10 cellular contexts compared by ENCODE assay signal in the genomic region with DNA sequence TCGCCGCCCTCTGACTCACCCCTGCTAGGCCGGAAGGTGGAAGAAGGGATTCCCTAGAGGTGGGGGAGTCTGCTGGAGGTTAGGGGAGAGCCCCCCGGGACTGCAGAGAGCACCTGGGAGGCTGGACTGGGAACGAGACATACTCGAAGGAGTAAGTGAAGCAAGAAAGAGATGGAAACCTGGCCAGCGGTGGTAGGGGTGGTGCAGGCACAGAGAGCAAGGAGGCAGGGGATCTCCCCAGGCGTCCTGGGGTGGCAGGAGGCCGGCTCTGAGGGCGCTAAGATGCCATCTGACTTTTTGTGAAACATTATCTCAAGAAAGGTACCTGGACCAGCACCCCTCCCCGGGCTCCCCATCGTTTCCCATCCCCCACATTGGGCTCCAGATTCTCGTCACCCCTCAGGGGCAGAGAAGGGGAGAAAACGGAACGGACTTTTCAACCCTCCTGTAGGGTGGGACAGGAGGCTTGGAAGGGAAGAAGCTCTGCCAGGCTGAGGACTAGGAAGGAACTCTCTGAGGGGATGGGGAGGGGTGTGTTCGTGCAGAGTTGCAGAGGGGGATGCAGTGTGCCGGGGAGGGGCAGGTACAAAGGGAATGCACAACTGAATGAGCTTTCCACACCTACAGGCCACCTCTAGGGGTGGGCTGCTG. TPM values are rescaled to one million over a fixed set of nuclear protein-coding genes. Genes with fewer than 3 reads are reported as not detected.
DNase-seq lines count a peak whose midpoint lies in the region; FAIRE-seq and TF ChIP-seq lines count a peak whose summit lies in the region.
"Had no signal": no experiment of that assay in that cellular context is flagged by ENCODE, and none has a peak within 500 bp of the region (broad histone marks: within the 10 kb centered on the region; RNA-seq: fewer than 3 reads in every experiment).

No MANE protein-coding gene starts in this region.

- WGBS in SK-N-SH (ENCODE audit: low lambda C conversion rate): 5% methylated on average over 13 of the region's 17 CpGs

- peak overlapping the region; percentile 46 to 54; a peak in 3 of 4 replicates for H3K4me3 ChIP-seq in SK-N-SH (ENCODE audit: low read depth in 2 of 2, low read length in 1 of 2)
- peak overlapping the region; percentile 58 for H3K4me3 ChIP-seq in skeletal muscle satellite cell (ENCODE audit: low read length)

- POLR2A ChIA-PET in activated CD4-positive, alpha-beta memory T cell treated with anti-CD3 and anti-CD28 coated beads for 36 hours (lab: Charles Lee): interaction anchor here (0.6 kb wide), 1 partner anchor 76 kb away, joined by 3 read pairs; no protein-coding TSS in a partner anchor
- POLR2A ChIA-PET in activated CD4-positive, alpha-beta memory T cell treated with anti-CD3 and anti-CD28 coated beads, Interleukin-2, amount 10 ng/mL, durations not matched to agents 7 days and 5 days (lab: Charles Lee): interaction anchor here (1.1 to 1.5 kb wide), 2 partner anchors 10 to 368 kb away, joined by 3 to 6 read pairs; no protein-coding TSS in a partner anchor
- POLR2A ChIA-PET in SK-N-SH (lab: Yijun Ruan, JAX): interaction anchor here (0.7 to 1.8 kb wide), 5 partner anchors 9 to 40 kb away, joined by 3 to 13 read pairs (median 4); partner anchors contain the start of gene ADAR

- H3K9me3 Mint-ChIP-seq in activated CD4-positive, alpha-beta memory T cell treated with anti-CD3 and anti-CD28 coated beads for 36 hours: no peaks in the 10 kb centered on the region
- H3K9me3 Mint-ChIP-seq in activated CD4-positive, alpha-beta memory T cell treated with anti-CD3 and anti-CD28 coated beads, Interleukin-2, amount 10 ng/mL, durations not matched to agents 7 days and 5 days: no peaks in the 10 kb centered on the region
- H3K9me3 Mint-ChIP-seq in glutamatergic neuron (ENCODE audit: unreplicated experiment): peaks cover 9% of the 10 kb centered on the region

- no peak for DNase-seq in activated CD4-positive, alpha-beta memory T cell treated with anti-CD3 and anti-CD28 coated beads for 36 hours
- no peak for DNase-seq in activated CD4-positive, alpha-beta memory T cell treated with anti-CD3 and anti-CD28 coated beads, Interleukin-2, amount 10 ng/mL, durations not matched to agents 7 days and 5 days
- DNase-seq in SK-N-SH: peak; percentile 52
- no peak for DNase-seq in glutamatergic neuron
- DNase-seq in stimulated activated naive CD4-positive, alpha-beta T cell treated with Interleukin-2 at 50 U/mL for 16 hours (lab: John Stamatoyannopoulos, UW): no peak
- no peak for DNase-seq in frontal cortex (ENCODE audit: low spot score in 2 of 2)
- DNase-seq in NCI-H2081 (lab: John Stamatoyannopoulos, UW): no peak

- no peak for TF ChIP-seq EP300 in SK-N-SH (IDR thresholded peaks at IDR 0.05; ENCODE audit: borderline replicate concordance in 1 of 2, low read depth in 1 of 2, low read length in 1 of 2)

- H2AFZ ChIP-seq in SK-N-SH (ENCODE audit: low read depth): no peak overlapping the region; the same call in 1 of the 2 replicates

- peaks cover 9% of the 10 kb centered on the region for H3K4me1 Mint-ChIP-seq in activated CD4-positive, alpha-beta memory T cell treated with anti-CD3 and anti-CD28 coated beads for 36 hours (ENCODE audit: low read depth)
- peaks cover 8% of the 10 kb centered on the region for H3K4me1 Mint-ChIP-seq in activated CD4-positive, alpha-beta memory T cell treated with anti-CD3 and anti-CD28 coated beads, Interleukin-2, amount 10 ng/mL, durations not matched to agents 7 days and 5 days
- peaks cover 11% of the 10 kb centered on the region for H3K4me1 Mint-ChIP-seq in glutamatergic neuron (ENCODE audit: low read depth, unreplicated experiment)

- H3K4me3 Mint-ChIP-seq in activated CD4-positive, alpha-beta memory T cell treated with anti-CD3 and anti-CD28 coated beads for 36 hours: peak overlapping the region; percentile 36
- no peak overlapping the region for H3K4me3 Mint-ChIP-seq in activated CD4-positive, alpha-beta memory T cell treated with anti-CD3 and anti-CD28 coated beads, Interleukin-2, amount 10 ng/mL, durations not matched to agents 7 days and 5 days
- H3K4me3 Mint-ChIP-seq in glutamatergic neuron (ENCODE audit: unreplicated experiment): peak overlapping the region; percentile 96

- FAIRE-seq in frontal cortex (lab: Jason Lieb, UNC): no peak
- FAIRE-seq: small intestine had no signal

- no peak overlapping the region for H3K9ac ChIP-seq in SK-N-SH
- no peak overlapping the region for H3K9ac ChIP-seq in skeletal muscle satellite cell (ENCODE audit: low read depth, low read length)

- H3K4me1 ChIP-seq in SK-N-SH (ENCODE audit: control insufficient read depth in 1 of 2, insufficient read depth in 2 of 2, low read depth in 1 of 2, low read length in 1 of 2): peaks cover 0 to 22% of the 10 kb centered on the region in 2 experiments; a peak in 1 of 4 replicates
- peaks cover 9% of the 10 kb centered on the region for H3K4me1 ChIP-seq in skeletal muscle satellite cell (ENCODE audit: control insufficient read depth, insufficient read depth, low read length)

- no peaks in the 10 kb centered on the region for H3K36me3 Mint-ChIP-seq in activated CD4-positive, alpha-beta memory T cell treated with anti-CD3 and anti-CD28 coated beads for 36 hours
- H3K36me3 Mint-ChIP-seq in activated CD4-positive, alpha-beta memory T cell treated with anti-CD3 and anti-CD28 coated beads, Interleukin-2, amount 10 ng/mL, durations not matched to agents 7 days and 5 days (ENCODE audit: low read depth): no peaks in the 10 kb centered on the region
- peaks cover 11% of the 10 kb centered on the region for H3K36me3 Mint-ChIP-seq in glutamatergic neuron (ENCODE audit: unreplicated experiment)

- H3K27me3 Mint-ChIP-seq in activated CD4-positive, alpha-beta memory T cell treated with anti-CD3 and anti-CD28 coated beads for 36 hours: peaks cover 20% of the 10 kb centered on the region
- peaks cover 45% of the 10 kb centered on the region for H3K27me3 Mint-ChIP-seq in activated CD4-positive, alpha-beta memory T cell treated with anti-CD3 and anti-CD28 coated beads, Interleukin-2, amount 10 ng/mL, durations not matched to agents 7 days and 5 days
- H3K27me3 Mint-ChIP-seq in glutamatergic neuron (ENCODE audit: unreplicated experiment): peaks cover 11% of the 10 kb centered on the region

- peak overlapping the region; percentile 86 for H3K4me2 ChIP-seq in SK-N-SH
- peak overlapping the region; percentile 84 for H3K4me2 ChIP-seq in skeletal muscle satellite cell (ENCODE audit: low read length)

- H3K9me3 ChIP-seq in SK-N-SH (no peaks in the 10 kb centered on the region), skeletal muscle satellite cell (replicated peaks; ENCODE audit: low read length) (no peaks in the 10 kb centered on the region)

- no peaks in the 10 kb centered on the region for H4K20me1 ChIP-seq in SK-N-SH (ENCODE audit: insufficient read depth)

- TF ChIP-seq RAD21 in SK-N-SH (IDR thresholded peaks at IDR 0.05; ENCODE audit: low read length): no peak

- TF ChIP-seq CTCF in SK-N-SH (IDR thresholded peaks at IDR 0.05): no peak
- no peak for TF ChIP-seq CTCF in glutamatergic neuron (IDR thresholded peaks at IDR 0.05; ENCODE audit: partially characterized antibody, unreplicated experiment)

- H3K27ac ChIP-seq in SK-N-SH (ENCODE audit: low read depth in 2 of 2, low read length in 1 of 2): peak overlapping the region in 1 of 2 experiments; percentile 18; a peak in 1 of 4 replicates

- H3K27ac Mint-ChIP-seq in activated CD4-positive, alpha-beta memory T cell treated with anti-CD3 and anti-CD28 coated beads for 36 hours: no peak overlapping the region
- H3K27ac Mint-ChIP-seq in activated CD4-positive, alpha-beta memory T cell treated with anti-CD3 and anti-CD28 coated beads, Interleukin-2, amount 10 ng/mL, durations not matched to agents 7 days and 5 days: no peak overlapping the region
- H3K27ac Mint-ChIP-seq in glutamatergic neuron (ENCODE audit: unreplicated experiment): peak overlapping the region; percentile 72

- H3K36me3 ChIP-seq in SK-N-SH (replicated peaks in 1 of 2; ENCODE audit: control insufficient read depth in 1 of 2, insufficient read depth in 2 of 2, low read length in 1 of 2): no peaks in the 10 kb centered on the region
- no peaks in the 10 kb centered on the region for H3K36me3 ChIP-seq in skeletal muscle satellite cell (ENCODE audit: insufficient read depth, low read length)

- H3F3A ChIP-seq in SK-N-SH (replicated peaks; ENCODE audit: insufficient read depth): no peaks in the 10 kb centered on the region

- no peaks in the 10 kb centered on the region for H3K79me2 ChIP-seq in SK-N-SH (ENCODE audit: insufficient read depth)

- intact Hi-C loops in activated CD4-positive, alpha-beta memory T cell treated with anti-CD3 and anti-CD28 coated beads for 36 hours (cut with micrococcal nuclease): no loop called here

- CTCF ChIA-PET in activated CD4-positive, alpha-beta memory T cell treated with anti-CD3 and anti-CD28 coated beads for 36 hours (lab: Charles Lee): interaction anchor here (0.7 to 2.4 kb wide), 6 partner anchors 9 to 310 kb away, joined by 3 to 27 read pairs (median 3); no protein-coding TSS in a partner anchor
- CTCF ChIA-PET in activated CD4-positive, alpha-beta memory T cell treated with anti-CD3 and anti-CD28 coated beads, Interleukin-2, amount 10 ng/mL, durations not matched to agents 7 days and 5 days (lab: Charles Lee): interaction anchor here (1.0 to 1.4 kb wide), 2 partner anchors 9 to 180 kb away, joined by 3 to 10 read pairs; no protein-coding TSS in a partner anchor
- CTCF ChIA-PET in SK-N-SH (lab: Yijun Ruan, JAX): interaction anchor here (0.6 to 3.3 kb wide), 11 partner anchors 9 to 393 kb away, joined by 3 to 16 read pairs (median 4); partner anchors contain the start of gene PYGO2

- H3K9me2 ChIP-seq in SK-N-SH: no peaks in the 10 kb centered on the region

- H3K27me3 ChIP-seq in SK-N-SH (ENCODE audit: insufficient read depth) (no peaks in the 10 kb centered on the region; the same call in 1 of the 2 replicates), skeletal muscle satellite cell (ENCODE audit: control insufficient read depth, insufficient read depth, low read length) (peaks cover 52% of the 10 kb centered on the region)

RNA-seq across cellular contexts. Expression of gene CHRNB2, which starts 0.7 kb away (rescaled TPM):
- total RNA-seq in activated CD4-positive, alpha-beta memory T cell treated with anti-CD3 and anti-CD28 coated beads for 36 hours: not detected
- not detected for total RNA-seq in activated CD4-positive, alpha-beta memory T cell treated with anti-CD3 and anti-CD28 coated beads, Interleukin-2, amount 10 ng/mL, durations not matched to agents 7 days and 5 days
- 0.64 and 0.93 TPM in 2 replicates for polyA plus RNA-seq in SK-N-SH (2012; rRNA removed)
- polyA plus RNA-seq in SK-N-SH (2012; cell fraction: cytosol; rRNA removed): 0.68 and 1.2 TPM in 2 replicates
- polyA plus RNA-seq in SK-N-SH (2012; cell fraction: nucleus; rRNA removed): 0.76 and 0.85 TPM in 2 replicates
- 44.9 TPM for total RNA-seq in glutamatergic neuron (ENCODE audit: unreplicated experiment)
- under 0.01 and 0.22 TPM in 2 replicates for total RNA-seq in skeletal muscle satellite cell (2012; rRNA removed)
- total RNA-seq in frontal cortex: 17.9 TPM
- total RNA-seq: M059J had no signal

RNA-seq across cellular contexts. Expression of gene UBE2Q1, which starts 9.8 kb away (rescaled TPM):
- total RNA-seq in activated CD4-positive, alpha-beta memory T cell treated with anti-CD3 and anti-CD28 coated beads for 36 hours: 10 to 100 TPM; 82.5 to 86.2 TPM
- 100 to 1,000 TPM; 118 to 122 TPM for total RNA-seq in activated CD4-positive, alpha-beta memory T cell treated with anti-CD3 and anti-CD28 coated beads, Interleukin-2, amount 10 ng/mL, durations not matched to agents 7 days and 5 days
- polyA plus RNA-seq in SK-N-SH (2012; rRNA removed): 12.5 and 15.2 TPM in 2 replicates
- polyA plus RNA-seq in SK-N-SH (2012; cell fraction: cytosol; rRNA removed): 21.4 and 26.0 TPM in 2 replicates
- 11.6 and 19.2 TPM in 2 replicates for polyA plus RNA-seq in SK-N-SH (2012; cell fraction: nucleus; rRNA removed)
- total RNA-seq in glutamatergic neuron (ENCODE audit: unreplicated experiment) (80.5 TPM), frontal cortex (25.3 TPM)
- total RNA-seq in skeletal muscle satellite cell (2012; rRNA removed): 18.3 and 21.2 TPM in 2 replicates

RNA-seq across cellular contexts. Expression of gene ADAR, which starts 39.7 kb away (rescaled TPM):
- 100 to 1,000 TPM; 270 to 289 TPM for total RNA-seq in activated CD4-positive, alpha-beta memory T cell treated with anti-CD3 and anti-CD28 coated beads for 36 hours
- 100 to 1,000 TPM; 377 to 398 TPM for total RNA-seq in activated CD4-positive, alpha-beta memory T cell treated with anti-CD3 and anti-CD28 coated beads, Interleukin-2, amount 10 ng/mL, durations not matched to agents 7 days and 5 days
- 61.1 and 87.9 TPM in 2 replicates for polyA plus RNA-seq in SK-N-SH (2012; rRNA removed)
- polyA plus RNA-seq in SK-N-SH (2012; cell fraction: cytosol; rRNA removed): 41.4 and 50.1 TPM in 2 replicates
- 127 and 151 TPM in 2 replicates for polyA plus RNA-seq in SK-N-SH (2012; cell fraction: nucleus; rRNA removed)
- total RNA-seq in glutamatergic neuron (ENCODE audit: unreplicated experiment): 166 TPM
- 64.9 and 75.3 TPM in 2 replicates for total RNA-seq in skeletal muscle satellite cell (2012; rRNA removed)
- 63.2 TPM for total RNA-seq in frontal cortex

Comparison
In these comparisons a context has a peak if more than half of its experiments do, and no peak if none do; other contexts are left out.
1. RNA of gene CHRNB2, which starts 0.7 kb away (total RNA-seq): 44.9 TPM in glutamatergic neuron (single experiment) and 17.9 TPM in frontal cortex (single experiment); not detected in activated CD4-positive, alpha-beta memory T cell treated with anti-CD3 and anti-CD28 coated beads for 36 hours and not detected in activated CD4-positive, alpha-beta memory T cell treated with anti-CD3 and anti-CD28 coated beads, Interleukin-2, amount 10 ng/mL, durations not matched to agents 7 days and 5 days; every median in the first group is over 10 times any median in the second.